11 cellular contexts compared by ENCODE assay signal in genomic region chr4:1187182-1187581, GRCh38. TPM values are rescaled to one million over a fixed set of nuclear protein-coding genes. Genes with fewer than 3 reads are reported as not detected.
DNase-seq lines count a peak whose midpoint lies in the region; ATAC-seq and TF ChIP-seq lines count a peak whose summit lies in the region.
"Had no signal": no experiment of that assay in that cellular context is flagged by ENCODE, and none has a peak within 500 bp of the region (broad histone marks: within the 10 kb centered on the region; RNA-seq: fewer than 3 reads in every experiment).

No MANE protein-coding gene starts in this region.

- WGBS in transverse colon (ENCODE audit: low coverage in 1 of 2), 2 donors, result 22 to 50% methylated on average over 1 of the region's 1 CpG

- no peak for TF ChIP-seq POLR2A in transverse colon (IDR thresholded peaks at IDR 0.05)

- TF ChIP-seq EP300 in transverse colon (IDR thresholded peaks at IDR 0.05; ENCODE audit: low read depth), result no peak

- H3K9me3 ChIP-seq in transverse colon, result no peaks in the 10 kb centered on the region

- no peaks in the 10 kb centered on the region for H3K36me3 ChIP-seq in transverse colon

- no peak for TF ChIP-seq CTCF in transverse colon (IDR thresholded peaks at IDR 0.05)

- in situ Hi-C loops in transverse colon (cut with MboI; ENCODE audit: low pct_ligation_motif_present in 1 of 4, low pct_unique_long_range_greater_than_20kb in 1 of 4, low sequenced_read_pairs in 3 of 4), result no loop called here

- ATAC-seq in left ventricle myocardium superior, result peak; percentile 25
- peak; percentile 61 for ATAC-seq in HG03432 (IDR thresholded peaks at IDR 0.05; ENCODE audit: unreplicated experiment)
- no peak for ATAC-seq in HG03521 (IDR thresholded peaks at IDR 0.05; ENCODE audit: unreplicated experiment)
- no peak for ATAC-seq in SK-N-SH treated with all-trans-retinoic acid at 6 μM for 48 hours

- peaks cover 7 to 34% (median 10%) of the 10 kb centered on the region in 4 donors for H3K4me1 ChIP-seq in transverse colon

- intact Hi-C loops in left ventricle myocardium superior (cut with micrococcal nuclease) (no loop called here), cardiac septum (cut with DNase I) (no loop called here), transverse colon (cut with DNase I; ENCODE audit: low total_unique reads) (no loop called here)

- no peaks in the 10 kb centered on the region for H3K27me3 ChIP-seq in transverse colon

- DNase-seq in left ventricle myocardium superior (peak; percentile 12), cardiac septum (ENCODE audit: low spot score) (no peak), transverse colon (peak; percentile 27), NCI-H2029 treated with DMSO at 0.1 percent for 48 hours (lab: John Stamatoyannopoulos, UW) (no peak)
- DNase-seq in activated naive CD4-positive, alpha-beta T cell treated with anti-CD3 and anti-CD28 coated beads, Interleukin-2, amount 50 U/mL, for 16 hours, result peak; percentile 45
- DNase-seq: dermis blood vessel endothelial cell had no signal

- no peak overlapping the region for H3K4me3 ChIP-seq in transverse colon

- peak overlapping the region in 2 of 4 donors; percentile 2 to 10 for H3K27ac ChIP-seq in transverse colon
- H3K27ac ChIP-seq: C4-2B, parathyroid adenoma had no signal

TF ChIP-seq in SK-N-SH treated with all-trans-retinoic acid at 6 μM for 48 hours, 23 proteins besides CTCF, POLR2A, EP300 and RAD21:
- TF ChIP-seq TCF4 (CRISPR knock-in tag; IDR thresholded peaks at IDR 0.05; ENCODE audit: borderline replicate concordance) (no peak), ZC3H10 (CRISPR knock-in tag; IDR thresholded peaks at IDR 0.05) (no peak), ARNTL (CRISPR knock-in tag; IDR thresholded peaks at IDR 0.05; ENCODE audit: borderline replicate concordance, low read depth) (no peak), POU6F1 (CRISPR knock-in tag; IDR thresholded peaks at IDR 0.05; ENCODE audit: borderline replicate concordance, low read depth) (no peak), OSR1 (CRISPR knock-in tag; IDR thresholded peaks at IDR 0.05) (no peak), CREB5 (CRISPR knock-in tag; IDR thresholded peaks at IDR 0.05; ENCODE audit: low read depth) (no peak), ZNF70 (CRISPR knock-in tag; IDR thresholded peaks at IDR 0.05) (no peak), ZNF565 (CRISPR knock-in tag; conservative IDR thresholded peaks at IDR 0.05; ENCODE audit: low read depth) (no peak), BACH2 (CRISPR knock-in tag; IDR thresholded peaks at IDR 0.05; ENCODE audit: borderline replicate concordance) (no peak), PATZ1 (CRISPR knock-in tag; IDR thresholded peaks at IDR 0.05; ENCODE audit: borderline replicate concordance) (no peak)

RNA-seq across cellular contexts. Expression of gene SPON2, which starts 14.8 kb away (rescaled TPM):
- total RNA-seq in left ventricle myocardium superior, result 22.8 TPM
- total RNA-seq in cardiac septum, result 19.8 TPM
- 100 to 1,000 TPM in 1 of 4 donors, 10 to 100 TPM in 3; 45.4 to 127 (median 53.1) TPM for total RNA-seq in transverse colon

Comparison
In these comparisons a context has a peak if more than half of its experiments do, and no peak if none do; other contexts are left out.
1. DNase-seq: peak in left ventricle myocardium superior (single experiment), activated naive CD4-positive, alpha-beta T cell treated with anti-CD3 and anti-CD28 coated beads, Interleukin-2, amount 50 U/mL, for 16 hours (single experiment) and transverse colon (single experiment); none in cardiac septum (single experiment) and NCI-H2029 treated with DMSO at 0.1 percent for 48 hours (single experiment).
2. ATAC-seq: peak in left ventricle myocardium superior (single experiment) and HG03432 (single experiment); none in HG03521 (single experiment) and SK-N-SH treated with all-trans-retinoic acid at 6 μM for 48 hours (single experiment).